ENCODE assay signal across 8 cellular contexts in genomic region chr16:20805684-20806167, GRCh38. TPM values are rescaled to one million over a fixed set of nuclear protein-coding genes. Genes with fewer than 3 reads are reported as not detected.
DNase-seq lines count a peak whose midpoint lies in the region; ATAC-seq and TF ChIP-seq lines count a peak whose summit lies in the region.
"Not testable (repeated sequence)": the region's sequence is repeated elsewhere in the genome, so short reads cannot be mapped to it uniquely, and the experiment has no call there.

No MANE protein-coding gene starts in this region.

- peak overlapping the region; percentile 79 for H3K27ac ChIP-seq in VCaP
- H3K27ac ChIP-seq in sigmoid colon, result peak overlapping the region; percentile 81 to 95 (median 92)

- H3K4me1 Mint-ChIP-seq in brain, result peaks cover 27% of the 10 kb centered on the region

- not testable (repeated sequence) for TF ChIP-seq CTCF in NB4 (IDR thresholded peaks at IDR 0.05; ENCODE audit: low read depth, low read length); VCaP (conservative IDR thresholded peaks at IDR 0.05); brain (conservative IDR thresholded peaks at IDR 0.05); fibroblast of villous mesenchyme (IDR thresholded peaks at IDR 0.05; ENCODE audit: insufficient read depth, low read depth, low read length); sigmoid colon (IDR thresholded peaks at IDR 0.05)

- peak overlapping the region; percentile 78 to 99 (median 98) for H3K27ac Mint-ChIP-seq in brain

- H3K36me3 Mint-ChIP-seq in brain, result not testable (repeated sequence)

- H3K27me3 ChIP-seq in sigmoid colon, result not testable (repeated sequence)

- intact Hi-C loops in sigmoid colon (cut with DNase I), result loop anchor here (2.0 to 10.0 kb wide), 4 partner anchors 45 to 277 kb away; partner anchors contain the start of genes DCUN1D3, LYRM1 and THUMPD1

- DNase-seq in A172 (ENCODE audit: low spot score) (peak; percentile 5), medulla oblongata (ENCODE audit: extremely low spot score) (peak; percentile 2)
- not testable (repeated sequence) for DNase-seq in NB4 (ENCODE audit: low read depth); fibroblast of villous mesenchyme (ENCODE audit: low read depth); sigmoid colon

- H3K9me3 ChIP-seq in sigmoid colon, result not testable (repeated sequence)

- H3K27me3 Mint-ChIP-seq in brain, result peaks cover 12% of the 10 kb centered on the region

- H3K4me3 Mint-ChIP-seq in brain, result peak overlapping the region; percentile 96 to 100 (median 98)

- TF ChIP-seq EP300 in sigmoid colon (IDR thresholded peaks at IDR 0.05), result not testable (repeated sequence)

- H3K36me3 ChIP-seq in sigmoid colon, result peaks cover 0 to 16% (median 0%) of the 10 kb centered on the region in 4 donors

- not testable (repeated sequence) for TF ChIP-seq POLR2A in NB4 (IDR thresholded peaks at IDR 0.05; ENCODE audit: extremely low read depth, insufficient read length); sigmoid colon (IDR thresholded peaks at IDR 0.05)

- H3K4me1 ChIP-seq in sigmoid colon, result peaks cover 0 to 16% (median 13%) of the 10 kb centered on the region in 4 donors

- not testable (repeated sequence) for H3K9me3 Mint-ChIP-seq in brain

- WGBS in sigmoid colon, 2 donors, result 5 to 15% methylated on average over 12 of the region's 12 CpGs

- H3K4me3 ChIP-seq in NB4 (ENCODE audit: low read depth, low read length), result peak overlapping the region; percentile 80
- peak overlapping the region; percentile 90 for H3K4me3 ChIP-seq in fibroblast of villous mesenchyme (ENCODE audit: low read depth, low read length)
- H3K4me3 ChIP-seq in sigmoid colon, result peak overlapping the region; percentile 73 to 87 (median 80)

- ATAC-seq in GM18870 (IDR thresholded peaks at IDR 0.05; ENCODE audit: unreplicated experiment), result peak; percentile 6

RNA-seq across cellular contexts. Expression of gene ERI2, which starts 0.5 kb away (rescaled TPM):
- 47.0 and 49.5 TPM in 2 replicates for total RNA-seq in A172 (2014; rRNA removed; shearing (Covaris generic))
- 4.7 TPM for polyA plus RNA-seq in brain (ENCODE audit: insufficient read depth, low read depth, low replicate concordance)
- total RNA-seq in fibroblast of villous mesenchyme, result 21.6 and 26.3 TPM in 2 replicates
- total RNA-seq in sigmoid colon, result 10 to 100 TPM in 3 of 4 donors, 1 to 10 TPM in 1; 7.2 to 19.3 (median 16.6) TPM
- polyA plus RNA-seq in sigmoid colon, result 10 to 100 TPM in 2 of 3 donors, 1 to 10 TPM in 1; 8.4 to 24.3 (median 12.8) TPM

RNA-seq across cellular contexts. Expression of gene REXO5, which starts 0.6 kb away (rescaled TPM):
- total RNA-seq in A172 (2014; rRNA removed; shearing (Covaris generic)), result 14.5 and 17.9 TPM in 2 replicates
- polyA plus RNA-seq in brain (ENCODE audit: insufficient read depth, low read depth, low replicate concordance), result 12.6 TPM
- total RNA-seq in fibroblast of villous mesenchyme, result 6.9 and 8.1 TPM in 2 replicates
- 1 to 10 TPM; 1.8 to 7.5 (median 3.0) TPM for total RNA-seq in sigmoid colon
- polyA plus RNA-seq in sigmoid colon, result 1 to 10 TPM; 1.2 to 2.9 (median 1.2) TPM

RNA-seq across cellular contexts. Expression of gene ACSM3, which starts 41.9 kb away (rescaled TPM):
- 0.96 and 1.00 TPM in 2 replicates for total RNA-seq in A172 (2014; rRNA removed; shearing (Covaris generic))
- polyA plus RNA-seq in brain (ENCODE audit: insufficient read depth, low read depth, low replicate concordance), result not detected
- total RNA-seq in fibroblast of villous mesenchyme, result 0.32 and 0.86 TPM in 2 replicates
- total RNA-seq in sigmoid colon, result 10 to 100 TPM; 12.5 to 22.7 (median 15.6) TPM
- polyA plus RNA-seq in sigmoid colon, result 10 to 100 TPM; 14.1 to 25.7 (median 16.2) TPM
